Comparison of ENCODE assay signal across 30 cellular contexts in the genomic region with DNA sequence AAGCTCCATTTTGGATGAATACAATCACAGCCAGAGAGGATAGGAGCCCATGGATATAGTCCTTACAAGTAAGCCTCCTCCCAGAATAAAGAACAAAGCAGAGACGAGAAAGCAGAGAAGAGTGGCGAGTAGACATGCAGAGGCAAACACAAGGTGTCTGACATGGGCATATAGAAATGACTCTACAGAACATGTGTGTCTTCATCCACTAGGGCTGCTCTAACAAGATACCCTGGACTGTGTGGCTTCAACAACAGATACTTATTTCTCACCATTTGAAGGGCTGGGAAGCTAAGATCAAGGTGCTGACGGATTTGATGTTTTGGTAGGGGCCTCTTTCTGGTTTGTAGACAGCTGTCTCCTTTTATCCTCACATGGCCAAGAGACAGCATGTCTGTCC. TPM values are rescaled to one million over a fixed set of nuclear protein-coding genes. Genes with fewer than 3 reads are reported as not detected.
DNase-seq lines count a peak whose midpoint lies in the region; ATAC-seq, FAIRE-seq and TF ChIP-seq lines count a peak whose summit lies in the region.
"Had no signal": no experiment of that assay in that cellular context is flagged by ENCODE, and none has a peak within 500 bp of the region (broad histone marks: within the 10 kb centered on the region; RNA-seq: fewer than 3 reads in every experiment).

No MANE protein-coding gene starts in this region.

- no peaks in the 10 kb centered on the region for H3K9me3 Mint-ChIP-seq in activated CD4-positive, alpha-beta T cell treated with anti-CD3 and anti-CD28 coated beads for 36 hours (ENCODE audit: low read depth)
- H3K9me3 Mint-ChIP-seq in activated T-helper 1 cell treated with anti-CD3 and anti-CD28 coated beads, Interleukin-12 subunit alpha, Interleukin-12 subunit beta, Interleukin-2, Interleukin-4 antibody, amounts not matched to agents 30 ng/mL and 10 ng/mL and 1 ng/mL, durations not matched to agents 14 hours and 24 hours and 36 hours = no peaks in the 10 kb centered on the region
- H3K9me3 Mint-ChIP-seq: H9, HFFc6, T-cell had no signal

- in situ Hi-C loops in K562 (cut with MboI) = no loop called here

- ATAC-seq in activated CD4-positive, alpha-beta T cell treated with anti-CD3 and anti-CD28 coated beads for 36 hours = peak; percentile 39
- ATAC-seq in HCT116 (peak; percentile 52), K562 (peak; percentile 82), GM21381 (IDR thresholded peaks at IDR 0.05; ENCODE audit: unreplicated experiment) (no peak)
- ATAC-seq: T-cell had no signal

- H2AFZ ChIP-seq in HCT116 (ENCODE audit: low read depth, low read length, poor library complexity, severe bottlenecking) (no peak overlapping the region), K562 (ENCODE audit: low read depth, low read length) (peak overlapping the region; percentile 48)
- H2AFZ ChIP-seq: PC-9 had no signal

- DNase-seq in activated CD4-positive, alpha-beta T cell treated with anti-CD3 and anti-CD28 coated beads for 36 hours = no peak
- no peak for DNase-seq in activated CD4-positive, alpha-beta T cell treated with anti-CD3 and anti-CD28 coated beads, Interleukin-2, amount 50 U/mL, for 1 hour
- DNase-seq in HCT116 (ENCODE audit: low read depth, low spot score) = no peak
- DNase-seq in K562 (ENCODE audit: extremely low read depth in 1 of 4, low spot score in 3 of 4) = no peak
- no peak for DNase-seq in activated T-helper 1 cell treated with anti-CD3 and anti-CD28 coated beads, Interleukin-12 subunit alpha, Interleukin-12 subunit beta, Interleukin-2, Interleukin-4 antibody, amounts not matched to agents 30 ng/mL and 10 ng/mL and 1 ng/mL, durations not matched to agents 14 hours and 24 hours and 36 hours (ENCODE audit: low spot score)
- no peak for DNase-seq in MG63
- DNase-seq: 8988T; CD4-positive, CD25-positive, alpha-beta regulatory T cell; DMS 273 treated with DMSO at 0.1 percent for 48 hours; DMS79; EL; GDM1; H9; HFFc6; NCI-H1092; NCI-H1417 treated with DMSO at 0.1 percent for 48 hours; NCI-H1694 treated with DMSO at 0.1 percent for 48 hours; NCI-H2081 treated with DMSO at 0.1 percent for 48 hours; NCI-H2171 treated with DMSO at 0.1 percent for 48 hours; NCI-H345; NCI-H510A treated with DMSO at 0.1 percent for 48 hours; NCI-H748 treated with DMSO at 0.1 percent for 48 hours; PC-9; Right ventricle myocardium superior; T-cell had no signal

- TF ChIP-seq RAD21 in HCT116 (IDR thresholded peaks at IDR 0.05; ENCODE audit: low read depth) (no peak), K562 (CRISPR knock-in tag; conservative IDR thresholded peaks at IDR 0.05 in 1 of 2, IDR thresholded peaks at IDR 0.05 in 1 of 2) (no peak)

- H3K79me2 ChIP-seq in HCT116 (ENCODE audit: insufficient read depth, low read length) (no peaks in the 10 kb centered on the region), K562 (ENCODE audit: control insufficient read depth, insufficient read depth, low read length) (no peaks in the 10 kb centered on the region)

- H3K27me3 ChIP-seq in HCT116 (ENCODE audit: insufficient read depth, low read length) = no peaks in the 10 kb centered on the region
- no peaks in the 10 kb centered on the region for H3K27me3 ChIP-seq in K562 (ENCODE audit: control insufficient read depth in 2 of 2, insufficient read depth in 2 of 2, low read length in 2 of 2)
- peaks cover 5% of the 10 kb centered on the region for H3K27me3 ChIP-seq in MG63
- H3K27me3 ChIP-seq: BLaER1 had no signal

- no peak for TF ChIP-seq EP300 in K562 (IDR thresholded peaks at IDR 0.05; ENCODE audit: low read length)

- no peaks in the 10 kb centered on the region for H3K9me2 ChIP-seq in HCT116 (ENCODE audit: insufficient read depth)

- WGBS in K562 (ENCODE audit: insufficient coverage, low coverage, missing lambda C conversion rate) = 31% methylated on average over 3 of the region's 3 CpGs

- no peaks in the 10 kb centered on the region for H3K36me3 Mint-ChIP-seq in activated CD4-positive, alpha-beta T cell treated with anti-CD3 and anti-CD28 coated beads for 36 hours (ENCODE audit: low read depth)
- no peaks in the 10 kb centered on the region for H3K36me3 Mint-ChIP-seq in activated T-helper 1 cell treated with anti-CD3 and anti-CD28 coated beads, Interleukin-12 subunit alpha, Interleukin-12 subunit beta, Interleukin-2, Interleukin-4 antibody, amounts not matched to agents 30 ng/mL and 10 ng/mL and 1 ng/mL, durations not matched to agents 14 hours and 24 hours and 36 hours (ENCODE audit: low read depth)
- H3K36me3 Mint-ChIP-seq: CD4-positive, CD25-positive, alpha-beta regulatory T cell; T-cell had no signal

- H3K9me3 ChIP-seq in HCT116 (ENCODE audit: control insufficient read depth in 1 of 2, insufficient read depth in 1 of 2, low read depth in 1 of 2, low read length in 2 of 2) (no peaks in the 10 kb centered on the region), K562 (replicated peaks; ENCODE audit: control insufficient read depth, insufficient read depth, low read depth, low read length) (no peaks in the 10 kb centered on the region), MG63 (no peaks in the 10 kb centered on the region)
- H3K9me3 ChIP-seq: BLaER1 had no signal

- CTCF ChIA-PET in activated CD4-positive, alpha-beta T cell treated with anti-CD3 and anti-CD28 coated beads for 36 hours (lab: Charles Lee) = no interaction called here
- CTCF ChIA-PET in HCT116 (lab: Charles Lee) = no interaction called here
- CTCF ChIA-PET in K562 (lab: Yijun Ruan, JAX; ENCODE audit: low intra/inter-chr PET ratio) = no interaction called here

- no peak for TF ChIP-seq CTCF in HCT116 (IDR thresholded peaks at IDR 0.05 in 2 of 3, conservative IDR thresholded peaks at IDR 0.05 in 1 of 3; ENCODE audit: borderline replicate concordance in 1 of 3, insufficient read depth in 1 of 3, low read depth in 2 of 3, low read length in 2 of 3)
- TF ChIP-seq CTCF in K562 (IDR thresholded peaks at IDR 0.05 in 2 of 3, conservative IDR thresholded peaks at IDR 0.05 in 1 of 3; ENCODE audit: insufficient read depth in 2 of 3, low read depth in 1 of 3, low read length in 3 of 3) = no peak

- H3K4me1 Mint-ChIP-seq in activated CD4-positive, alpha-beta T cell treated with anti-CD3 and anti-CD28 coated beads for 36 hours = no peaks in the 10 kb centered on the region
- no peaks in the 10 kb centered on the region for H3K4me1 Mint-ChIP-seq in activated T-helper 1 cell treated with anti-CD3 and anti-CD28 coated beads, Interleukin-12 subunit alpha, Interleukin-12 subunit beta, Interleukin-2, Interleukin-4 antibody, amounts not matched to agents 30 ng/mL and 10 ng/mL and 1 ng/mL, durations not matched to agents 14 hours and 24 hours and 36 hours (ENCODE audit: low read depth)
- H3K4me1 Mint-ChIP-seq: CD4-positive, CD25-positive, alpha-beta regulatory T cell; T-cell had no signal

- H3K27ac Mint-ChIP-seq in activated CD4-positive, alpha-beta T cell treated with anti-CD3 and anti-CD28 coated beads for 36 hours = no peak overlapping the region
- no peak overlapping the region for H3K27ac Mint-ChIP-seq in activated T-helper 1 cell treated with anti-CD3 and anti-CD28 coated beads, Interleukin-12 subunit alpha, Interleukin-12 subunit beta, Interleukin-2, Interleukin-4 antibody, amounts not matched to agents 30 ng/mL and 10 ng/mL and 1 ng/mL, durations not matched to agents 14 hours and 24 hours and 36 hours
- H3K27ac Mint-ChIP-seq: CD4-positive, CD25-positive, alpha-beta regulatory T cell; H9; HFFc6; T-cell had no signal

- H3K36me3 ChIP-seq in HCT116 (ENCODE audit: control insufficient read depth in 1 of 2, insufficient read depth in 2 of 2, low read length in 2 of 2) (no peaks in the 10 kb centered on the region), K562 (ENCODE audit: control insufficient read depth, insufficient read depth, low read length) (no peaks in the 10 kb centered on the region), MG63 (no peaks in the 10 kb centered on the region)
- H3K36me3 ChIP-seq: BLaER1 had no signal

- H3K9me1 ChIP-seq in K562 (ENCODE audit: control insufficient read depth, insufficient read depth, low read length) = no peaks in the 10 kb centered on the region

- RAD21 ChIA-PET in HCT116 (lab: Charles Lee; ENCODE audit: low non-redundant PET in 1 of 2, low total read pairs in 2 of 2, uncharacterized antibody in 2 of 2, unreplicated experiment in 2 of 2) = no interaction called here

- BruUV-seq in HCT116 (replicated peaks; lab: Mats Ljungman, UMichigan) = no TSS peak
- no TSS peak for BruUV-seq in K562 (replicated peaks; lab: Mats Ljungman, UMichigan)

- TF ChIP-seq POLR2A in HCT116 (IDR thresholded peaks at IDR 0.05; ENCODE audit: borderline replicate concordance, extremely low read depth, insufficient read depth, insufficient read length) = no peak
- no peak for TF ChIP-seq POLR2A in K562 (conservative IDR thresholded peaks at IDR 0.05)

- no peak overlapping the region for H3K4me3 ChIP-seq in HCT116 (replicated peaks in 1 of 2; ENCODE audit: low read depth in 1 of 2, low read length in 2 of 2)
- no peak overlapping the region for H3K4me3 ChIP-seq in K562
- no peak overlapping the region for H3K4me3 ChIP-seq in MG63
- H3K4me3 ChIP-seq: BLaER1, PC-9 had no signal

- peaks cover 7% of the 10 kb centered on the region for H3K27me3 Mint-ChIP-seq in activated CD4-positive, alpha-beta T cell treated with anti-CD3 and anti-CD28 coated beads for 36 hours
- peaks cover 36% of the 10 kb centered on the region for H3K27me3 Mint-ChIP-seq in activated T-helper 1 cell treated with anti-CD3 and anti-CD28 coated beads, Interleukin-12 subunit alpha, Interleukin-12 subunit beta, Interleukin-2, Interleukin-4 antibody, amounts not matched to agents 30 ng/mL and 10 ng/mL and 1 ng/mL, durations not matched to agents 14 hours and 24 hours and 36 hours (ENCODE audit: insufficient read depth)

- FAIRE-seq in K562 (lab: Jason Lieb, UNC) = no peak
- FAIRE-seq: GM12892, HTR-8/SVneo had no signal

- H3K4me1 ChIP-seq in HCT116 (ENCODE audit: control insufficient read depth in 1 of 2, insufficient read depth in 2 of 2, low read length in 2 of 2) (no peaks in the 10 kb centered on the region), K562 (replicated peaks in 1 of 2; ENCODE audit: control insufficient read depth in 2 of 2, insufficient read depth in 2 of 2, low read length in 2 of 2) (no peaks in the 10 kb centered on the region; a peak in 1 of 5 replicates)
- H3K4me1 ChIP-seq: BLaER1 had no signal

- intact Hi-C loops in activated CD4-positive, alpha-beta T cell treated with anti-CD3 and anti-CD28 coated beads for 36 hours (cut with DNase I, micrococcal nuclease) = no loop called here
- intact Hi-C loops in HCT116 (cut with micrococcal nuclease) (no loop called here), K562 (cut with micrococcal nuclease) (no loop called here)
- intact Hi-C loops in activated T-helper 1 cell treated with anti-CD3 and anti-CD28 coated beads, Interleukin-12 subunit alpha, Interleukin-12 subunit beta, Interleukin-2, Interleukin-4 antibody, amounts not matched to agents 30 ng/mL and 10 ng/mL and 1 ng/mL, durations not matched to agents 14 hours and 24 hours and 36 hours (cut with micrococcal nuclease) = no loop called here

- H3K4me2 ChIP-seq in HCT116 (ENCODE audit: low read length) (no peak overlapping the region), K562 (ENCODE audit: insufficient read depth, low read length) (no peak overlapping the region)
- H3K4me2 ChIP-seq: BLaER1, KMS-11, PC-9 had no signal

- POLR2A ChIA-PET in activated CD4-positive, alpha-beta T cell treated with anti-CD3 and anti-CD28 coated beads for 36 hours (lab: Charles Lee) = no interaction called here
- POLR2A ChIA-PET in HCT116 (lab: Charles Lee) = no interaction called here
- POLR2A ChIA-PET in K562 (lab: Yijun Ruan, JAX) = no interaction called here

- H3K27ac ChIP-seq in HCT116 (ENCODE audit: low read depth, low read length) = no peak overlapping the region
- no peak overlapping the region for H3K27ac ChIP-seq in K562 (ENCODE audit: extremely low read depth, low read depth, low read length)
- H3K27ac ChIP-seq: BLaER1, KMS-11, PC-9 had no signal

- no peak overlapping the region for H3K9ac ChIP-seq in HCT116 (ENCODE audit: low read length)
- H3K9ac ChIP-seq in K562 (ENCODE audit: insufficient read depth in 1 of 2, low read depth in 2 of 2, low read length in 2 of 2) = no peak overlapping the region
- H3K9ac ChIP-seq: BLaER1, KMS-11 had no signal

- no peak overlapping the region for H3K4me3 Mint-ChIP-seq in activated CD4-positive, alpha-beta T cell treated with anti-CD3 and anti-CD28 coated beads for 36 hours
- H3K4me3 Mint-ChIP-seq in activated T-helper 1 cell treated with anti-CD3 and anti-CD28 coated beads, Interleukin-12 subunit alpha, Interleukin-12 subunit beta, Interleukin-2, Interleukin-4 antibody, amounts not matched to agents 30 ng/mL and 10 ng/mL and 1 ng/mL, durations not matched to agents 14 hours and 24 hours and 36 hours = no peak overlapping the region
- H3K4me3 Mint-ChIP-seq: CD4-positive, CD25-positive, alpha-beta regulatory T cell; H9; HFFc6; T-cell had no signal

- H4K20me1 ChIP-seq in HCT116 (ENCODE audit: insufficient read depth) (no peaks in the 10 kb centered on the region), K562 (replicated peaks; ENCODE audit: control insufficient read depth, insufficient read depth, low read length) (no peaks in the 10 kb centered on the region)
- H4K20me1 ChIP-seq: BLaER1 had no signal

RNA-seq across cellular contexts. Expression of gene FER, which starts 32.3 kb away (rescaled TPM):
- 1 to 10 TPM; 9.3 to 9.9 TPM for total RNA-seq in activated CD4-positive, alpha-beta T cell treated with anti-CD3 and anti-CD28 coated beads for 36 hours
- total RNA-seq in HCT116 (2021; ENCODE audit: unreplicated experiment) (32.0 TPM), K562 (2014; rRNA removed) (6.7 and 9.7 TPM in 2 replicates), K562 (2014; rRNA removed; fragmentation: Illumina TruSeq; extraction: Trizol) (18.2 and 22.5 TPM in 2 replicates), K562 (2015; rRNA removed; fragmentation: Illumina TruSeq; extraction: Trizol) (13.8 and 16.8 TPM in 2 replicates), K562 (2021) (14.3 and 16.7 TPM in 2 replicates)
- 5.8 TPM in 2 replicates for polyA plus RNA-seq in HCT116 (2012)
- total RNA-seq in K562 (2011; cell fraction: chromatin; rRNA removed; ENCODE audit: low replicate concordance) = 11.5 and 57.2 TPM in 2 replicates
- total RNA-seq in K562 (2011; cell fraction: nucleolus; rRNA removed) = 3.0 and 4.7 TPM in 2 replicates
- total RNA-seq in K562 (2011; cell fraction: nucleoplasm; rRNA removed) = 9.2 and 12.5 TPM in 2 replicates
- polyA plus RNA-seq in K562 (2011; rRNA removed) (6.4 and 8.5 TPM in 2 replicates), K562 (2014; fragmentation: Illumina TruSeq; extraction: Trizol) (6.9 and 8.9 TPM in 2 replicates), K562 (2014; fragmentation: Nextera tagmentation; extraction: Ambion mirVana) (10 to 100 TPM in 1 of 2 experiments, 1 to 10 TPM in 1; 8.8 to 10.3 TPM), K562 (2014; rRNA removed) (7.4 and 10.5 TPM in 2 replicates)
- polyA plus RNA-seq in K562 (2011; cell fraction: cytosol; rRNA removed) = 0.64 and 1.4 TPM in 2 replicates
- polyA plus RNA-seq in K562 (2011; cell fraction: nucleus; rRNA removed) = 3.3 and 5.0 TPM in 2 replicates
- polyA plus RNA-seq in K562 (2012) = 7.3 and 8.2 TPM in 2 replicates
- polyA minus RNA-seq in K562 (2011; rRNA and poly(A)+ RNA removed) = 36.9 and 51.5 TPM in 2 replicates
- 4.3 and 6.3 TPM in 2 replicates for polyA minus RNA-seq in K562 (2011; cell fraction: cytosol; rRNA and poly(A)+ RNA removed)
- polyA minus RNA-seq in K562 (2011; cell fraction: nucleus; rRNA and poly(A)+ RNA removed) = 12.7 and 35.9 TPM in 2 replicates
- 2.6 and 4.4 TPM in 2 replicates for total RNA-seq in activated T-helper 1 cell treated with anti-CD3 and anti-CD28 coated beads, Interleukin-12 subunit alpha, Interleukin-12 subunit beta, Interleukin-2, Interleukin-4 antibody, amounts not matched to agents 30 ng/mL and 10 ng/mL and 1 ng/mL, durations not matched to agents 14 hours and 24 hours and 36 hours
- total RNA-seq in MG63 (2014; rRNA removed; shearing (Covaris generic); ENCODE audit: low replicate concordance) = 5.9 and 9.9 TPM in 2 replicates
